9 cellular contexts compared by ENCODE assay signal in genomic region chr10:35208536-35208935, GRCh38.
DNase-seq lines count a peak whose midpoint lies in the region; ATAC-seq and TF ChIP-seq lines count a peak whose summit lies in the region.
"Had no signal": no experiment of that assay in that cellular context is flagged by ENCODE, and none has a peak within 500 bp of the region (broad histone marks: within the 10 kb centered on the region; RNA-seq: fewer than 3 reads in every experiment).

No MANE protein-coding gene starts in this region.

- CTCF ChIA-PET in CD4-positive, alpha-beta T cell (lab: Charles Lee) = interaction anchor here (1.1 to 2.6 kb wide), 3 partner anchors 13 to 82 kb away, joined by 3 to 7 read pairs (median 4); no protein-coding TSS in a partner anchor

- peaks cover 8% of the 10 kb centered on the region for H3K36me3 Mint-ChIP-seq in CD4-positive, alpha-beta T cell (ENCODE audit: low read depth)
- peaks cover 3% of the 10 kb centered on the region for H3K36me3 Mint-ChIP-seq in activated naive CD8-positive, alpha-beta T cell

- no peak for DNase-seq in CD4-positive, alpha-beta T cell
- DNase-seq in AG08395 (ENCODE audit: low spot score) = no peak
- DNase-seq in NCI-H345 treated with DMSO at 0.1 percent for 48 hours (lab: John Stamatoyannopoulos, UW; ENCODE audit: unreplicated experiment) = no peak
- no peak for DNase-seq in GM13977 (ENCODE audit: low spot score)
- no peak for DNase-seq in DMS 273 treated with DMSO at 0.1 percent for 48 hours (lab: John Stamatoyannopoulos, UW)

- no peaks in the 10 kb centered on the region for H3K27me3 ChIP-seq in CD4-positive, alpha-beta T cell (ENCODE audit: control insufficient read depth, insufficient read depth, low read length)

- ATAC-seq in CD4-positive, alpha-beta T cell (ENCODE audit: poor library complexity) = peak; percentile 58
- ATAC-seq in GM19372 (IDR thresholded peaks at IDR 0.05; ENCODE audit: low read depth, unreplicated experiment) (peak; percentile 72), HG03139 (IDR thresholded peaks at IDR 0.05; ENCODE audit: unreplicated experiment) (peak; percentile 76)

- no peak overlapping the region for H3K27ac ChIP-seq in CD4-positive, alpha-beta T cell (ENCODE audit: low read depth, low read length)
- H3K27ac ChIP-seq: KMS-11 had no signal

- POLR2A ChIA-PET in CD4-positive, alpha-beta T cell (lab: Charles Lee) = interaction anchor here (1.3 to 1.5 kb wide), 2 partner anchors 13 to 82 kb away, joined by 3 to 5 read pairs; partner anchors contain the start of gene CREM

- H3K9me3 Mint-ChIP-seq in CD4-positive, alpha-beta T cell = no peaks in the 10 kb centered on the region
- H3K9me3 Mint-ChIP-seq in activated naive CD8-positive, alpha-beta T cell (ENCODE audit: low read depth) = no peaks in the 10 kb centered on the region

- H3K9me3 ChIP-seq in CD4-positive, alpha-beta T cell (ENCODE audit: control insufficient read depth, low read length) = no peaks in the 10 kb centered on the region

- intact Hi-C loops in CD4-positive, alpha-beta T cell (cut with DNase I, micrococcal nuclease) = no loop called here

- peak overlapping the region; percentile 31 for H3K4me3 Mint-ChIP-seq in CD4-positive, alpha-beta T cell
- peak overlapping the region; percentile 5 for H3K4me3 Mint-ChIP-seq in activated naive CD8-positive, alpha-beta T cell

- H3K27ac Mint-ChIP-seq in CD4-positive, alpha-beta T cell = peak overlapping the region; percentile 78
- H3K27ac Mint-ChIP-seq in activated naive CD8-positive, alpha-beta T cell = no peak overlapping the region

- in situ Hi-C loops in GM13977 (cut with MboI; ENCODE audit: low pct_unique_long_range_greater_than_20kb, low sequenced_read_pairs, unreplicated experiment) = no loop called here

- no peaks in the 10 kb centered on the region for H3K27me3 Mint-ChIP-seq in CD4-positive, alpha-beta T cell
- no peaks in the 10 kb centered on the region for H3K27me3 Mint-ChIP-seq in activated naive CD8-positive, alpha-beta T cell

- no peak for TF ChIP-seq CTCF in CD4-positive, alpha-beta T cell (IDR thresholded peaks at IDR 0.05)
- TF ChIP-seq CTCF in GM13977 (IDR thresholded peaks at IDR 0.05; ENCODE audit: extremely low read depth, insufficient read depth, missing control alignments) = no peak

- peaks cover 12% of the 10 kb centered on the region for H3K4me1 Mint-ChIP-seq in CD4-positive, alpha-beta T cell (ENCODE audit: low read depth)
- H3K4me1 Mint-ChIP-seq in activated naive CD8-positive, alpha-beta T cell (ENCODE audit: low read depth) = peaks cover 16% of the 10 kb centered on the region
